Comparison of ENCODE assay signal across 8 cellular contexts in the genomic region with DNA sequence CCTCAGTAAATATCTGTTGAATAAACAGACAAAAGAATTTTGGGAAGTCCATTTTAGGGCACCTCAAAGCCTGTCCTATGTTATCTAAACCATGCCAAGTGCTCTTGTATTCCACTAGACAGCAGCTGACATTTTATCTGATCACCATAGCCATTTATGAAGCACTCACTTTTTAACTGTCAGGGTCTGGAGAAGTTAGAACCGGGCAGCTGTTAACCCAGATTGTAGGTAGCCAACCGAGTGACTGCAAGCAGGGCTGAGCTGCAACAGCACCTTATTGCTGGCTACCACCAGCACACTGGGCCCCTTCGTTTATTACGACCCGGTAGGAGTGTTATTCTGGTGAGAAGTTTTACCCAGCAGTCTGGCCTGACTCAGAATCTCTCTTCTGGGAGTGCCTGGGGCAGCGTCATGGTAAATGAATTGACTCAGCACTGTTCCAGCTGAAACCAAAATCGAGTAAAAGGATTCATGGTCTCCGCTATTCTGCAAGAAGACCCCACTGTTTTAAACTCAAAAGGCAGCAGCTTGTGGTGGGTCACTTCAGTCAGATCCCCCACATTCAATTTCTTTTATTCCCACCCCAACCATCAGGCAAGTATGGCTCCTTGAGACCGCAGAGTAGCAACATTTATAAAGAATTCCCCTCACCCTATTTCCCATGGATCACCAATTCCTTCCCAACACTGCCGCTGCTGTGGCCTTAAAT. TPM values are rescaled to one million over a fixed set of nuclear protein-coding genes. Genes with fewer than 3 reads are reported as not detected.
A peak's percentile ranks its signal among the peaks of the same experiment; 100 is the strongest.
DNase-seq lines count a peak whose midpoint lies in the region; ATAC-seq, FAIRE-seq and TF ChIP-seq lines count a peak whose summit lies in the region.

No MANE protein-coding gene starts in this region.

- H3K9me3 Mint-ChIP-seq in activated naive CD8-positive, alpha-beta T cell (ENCODE audit: low read depth): no peaks in the 10 kb centered on the region

- no peak for ATAC-seq in HG03280 (IDR thresholded peaks at IDR 0.05; ENCODE audit: unreplicated experiment)

- no peaks in the 10 kb centered on the region for H3K27me3 Mint-ChIP-seq in activated naive CD8-positive, alpha-beta T cell

- FAIRE-seq in GM12891 (lab: Jason Lieb, UNC): no peak

- DNase-seq in AG04450 (ENCODE audit: low read depth, low spot score) (no peak), kidney epithelial cell (ENCODE audit: low read depth) (no peak), GM12891 (ENCODE audit: insufficient read length, low spot score) (no peak), NAMALWA (ENCODE audit: low spot score) (no peak)
- peak; percentile 72 for DNase-seq in stimulated activated CD8-positive, alpha-beta memory T cell treated with anti-CD3 and anti-CD28 coated beads, Interleukin-4, amount 100 ng/mL, for 48 hours

- peaks cover 25% of the 10 kb centered on the region; the same call in 1 of the 2 replicates for H3K36me3 ChIP-seq in KOPT-K1 (ENCODE audit: insufficient read depth, low read length)
- H3K36me3 ChIP-seq in kidney epithelial cell (ENCODE audit: control insufficient read depth, insufficient read depth, low read length): no peaks in the 10 kb centered on the region

- H3K27me3 ChIP-seq in AG04450 (ENCODE audit: control insufficient read depth, insufficient read depth, low read length) (no peaks in the 10 kb centered on the region), kidney epithelial cell (ENCODE audit: control insufficient read depth, insufficient read depth, low read length) (no peaks in the 10 kb centered on the region)

- no peak for TF ChIP-seq CTCF in AG04450 (IDR thresholded peaks at IDR 0.05; ENCODE audit: low read depth, low read length)
- no peak for TF ChIP-seq CTCF in kidney epithelial cell (IDR thresholded peaks at IDR 0.05; ENCODE audit: insufficient read depth, low read length, poor library complexity, severe bottlenecking)

- CTCF ChIA-PET in AG04450 (lab: Charles Lee): interaction anchor here (1.3 to 2.1 kb wide), 2 partner anchors 40 to 58 kb away, joined by 4 to 11 read pairs; no protein-coding TSS in a partner anchor

- POLR2A ChIA-PET in AG04450 (lab: Yijun Ruan, JAX): no interaction called here

- peak overlapping the region; percentile 98 for H3K27ac Mint-ChIP-seq in activated naive CD8-positive, alpha-beta T cell

- TF ChIP-seq POLR2A in GM12891 (IDR thresholded peaks at IDR 0.05; ENCODE audit: low read depth, low read length): no peak

- peak overlapping the region; percentile 100 for H3K4me3 Mint-ChIP-seq in activated naive CD8-positive, alpha-beta T cell

- H3K27ac ChIP-seq in AG04450 (ENCODE audit: low read depth, low read length) (peak overlapping the region; percentile 67), KOPT-K1 (ENCODE audit: low read depth, low read length, poor library complexity, severe bottlenecking) (peak overlapping the region; percentile 79)

- H3K36me3 Mint-ChIP-seq in activated naive CD8-positive, alpha-beta T cell: peaks cover 9% of the 10 kb centered on the region

- H3K9me3 ChIP-seq in AG04450 (ENCODE audit: control insufficient read depth, insufficient read depth, low read length) (no peaks in the 10 kb centered on the region), KOPT-K1 (ENCODE audit: insufficient read depth, low read length, poor library complexity, severe bottlenecking) (no peaks in the 10 kb centered on the region)

- H3K4me1 Mint-ChIP-seq in activated naive CD8-positive, alpha-beta T cell (ENCODE audit: low read depth): peaks cover 88% of the 10 kb centered on the region

- peak overlapping the region; percentile 92 for H3K4me3 ChIP-seq in AG04450 (ENCODE audit: low read depth, low read length)
- peak overlapping the region; percentile 78 for H3K4me3 ChIP-seq in kidney epithelial cell (ENCODE audit: low read depth, low read length)

TF ChIP-seq in GM12891, 5 proteins besides CTCF, POLR2A, EP300 and RAD21:
- TF ChIP-seq POLR2AphosphoS5 (IDR thresholded peaks at IDR 0.05; ENCODE audit: low read depth, low read length) (no peak), SPI1 (IDR thresholded peaks at IDR 0.05; ENCODE audit: low read depth, low read length) (no peak), TAF1 (IDR thresholded peaks at IDR 0.05; ENCODE audit: low read depth, low read length) (no peak), POU2F2 (IDR thresholded peaks at IDR 0.05; ENCODE audit: low read depth, low read length) (no peak), PAX5 (IDR thresholded peaks at IDR 0.05; ENCODE audit: insufficient read depth, low read length, severe bottlenecking) (no peak)

RNA-seq across cellular contexts. Expression of gene UBE2V1, which starts 1.7 kb away (rescaled TPM):
- polyA plus RNA-seq in AG04450 (2011; rRNA removed): 148 and 171 TPM in 2 replicates
- 87.4 and 99.3 TPM in 2 replicates for polyA minus RNA-seq in AG04450 (2011; rRNA and poly(A)+ RNA removed)
- total RNA-seq in kidney epithelial cell: 62.0 and 62.5 TPM in 2 replicates
- polyA plus RNA-seq in GM12891 (2012; ENCODE audit: low read depth, missing spikeins): 104 TPM

RNA-seq across cellular contexts. Expression of gene PEDS1, which starts 42.2 kb away (rescaled TPM):
- polyA plus RNA-seq in AG04450 (2011; rRNA removed): 24.7 and 34.1 TPM in 2 replicates
- polyA minus RNA-seq in AG04450 (2011; rRNA and poly(A)+ RNA removed): 59.3 and 77.2 TPM in 2 replicates
- total RNA-seq in kidney epithelial cell: 52.1 and 57.9 TPM in 2 replicates
- 10.1 TPM for polyA plus RNA-seq in GM12891 (2012; ENCODE audit: low read depth, missing spikeins)
